ENCODE assay signal across 5 cellular contexts in the genomic region with DNA sequence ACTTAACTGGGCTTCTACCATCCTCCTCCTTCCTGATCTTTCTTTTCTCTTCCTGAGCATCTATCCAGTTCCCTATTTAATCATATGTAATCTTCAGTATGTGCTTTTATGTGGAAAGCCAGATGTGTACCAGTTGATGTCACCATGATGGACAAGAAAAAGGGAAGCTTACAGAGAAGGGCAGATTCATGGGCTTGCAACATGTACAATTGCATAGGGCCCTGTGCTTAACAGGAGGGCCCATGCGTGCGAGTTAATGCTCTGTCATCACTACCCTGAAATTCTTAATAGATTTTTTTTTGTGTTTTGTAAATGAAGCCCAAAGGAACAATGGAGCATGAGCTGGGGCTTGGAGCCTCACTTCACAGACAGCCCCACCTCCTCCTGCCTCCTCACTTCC.
"Had no signal": no experiment of that assay in that cellular context is flagged by ENCODE, and none has a peak within 500 bp of the region (broad histone marks: within the 10 kb centered on the region; RNA-seq: fewer than 3 reads in every experiment).

No MANE protein-coding gene starts in this region.

- DNase-seq: GM23248, H9, HCEC 1CT, IMR-90 had no signal

- H3K4me3 ChIP-seq: GM23248, K562 had no signal

- H3K9ac ChIP-seq: GM23248 had no signal

- H3K27ac ChIP-seq: GM23248 had no signal
